ENCODE assay signal across 8 cellular contexts in genomic region chr5:87400305-87400899, GRCh38. TPM values are rescaled to one million over a fixed set of nuclear protein-coding genes. Genes with fewer than 3 reads are reported as not detected.
DNase-seq lines count a peak whose midpoint lies in the region; ATAC-seq, FAIRE-seq and TF ChIP-seq lines count a peak whose summit lies in the region.

No MANE protein-coding gene starts in this region.

- no peaks in the 10 kb centered on the region for H3K9me3 ChIP-seq in Peyer's patch
- no peaks in the 10 kb centered on the region for H3K9me3 ChIP-seq in endothelial cell of umbilical vein (replicated peaks; ENCODE audit: control insufficient read depth, insufficient read depth, low read length)
- no peaks in the 10 kb centered on the region for H3K9me3 ChIP-seq in neural progenitor cell (ENCODE audit: low read depth)

- no peaks in the 10 kb centered on the region for H3K9me3 Mint-ChIP-seq in neural progenitor cell

- H3K4me3 ChIP-seq in Peyer's patch, result no peak overlapping the region
- no peak overlapping the region for H3K4me3 ChIP-seq in endothelial cell of umbilical vein (replicated peaks in 1 of 3; ENCODE audit: insufficient read depth in 1 of 3, low read depth in 1 of 3, low read length in 3 of 3)
- H3K4me3 ChIP-seq in neural progenitor cell, result no peak overlapping the region

- no peak overlapping the region for H3K9ac ChIP-seq in endothelial cell of umbilical vein (replicated peaks; ENCODE audit: extremely low read depth, insufficient read depth, low read length)
- H3K9ac ChIP-seq in neural progenitor cell, result no peak overlapping the region

- dilution Hi-C loops in endothelial cell of umbilical vein (cut with MboI; ENCODE audit: extremely low pct_ligation_motif_present, low sequenced_read_pairs), result no loop called here

- peaks cover 0 to 12% (median 0%) of the 10 kb centered on the region in 4 donors for H3K4me1 ChIP-seq in Peyer's patch
- peaks cover 13% of the 10 kb centered on the region for H3K4me1 ChIP-seq in endothelial cell of umbilical vein (ENCODE audit: control insufficient read depth, extremely low read depth, insufficient read depth, low read length)
- H3K4me1 ChIP-seq in neural progenitor cell, result no peaks in the 10 kb centered on the region

- H3K4me2 ChIP-seq in endothelial cell of umbilical vein (ENCODE audit: insufficient read depth, low read length) (no peak overlapping the region), neural progenitor cell (no peak overlapping the region)

- ATAC-seq in GM19351 (IDR thresholded peaks at IDR 0.05; ENCODE audit: unreplicated experiment) (peak; percentile 71), HG03432 (IDR thresholded peaks at IDR 0.05; ENCODE audit: unreplicated experiment) (peak; percentile 83)

- H3K79me2 ChIP-seq in endothelial cell of umbilical vein (ENCODE audit: control insufficient read depth, insufficient read depth, low read length), result peaks cover 27% of the 10 kb centered on the region
- H3K79me2 ChIP-seq in neural progenitor cell (ENCODE audit: low read depth), result no peaks in the 10 kb centered on the region

- peaks cover 26% of the 10 kb centered on the region for H3K36me3 Mint-ChIP-seq in neural progenitor cell

- FAIRE-seq in endothelial cell of umbilical vein (lab: Jason Lieb, UNC), result peak; percentile 66

- H3K4me1 Mint-ChIP-seq in neural progenitor cell, result peaks cover 2% of the 10 kb centered on the region

- H3K4me3 Mint-ChIP-seq in neural progenitor cell, result no peak overlapping the region

- DNase-seq in Caki2 (ENCODE audit: low read depth) (peak; percentile 18), Peyer's patch (no peak), endothelial cell of umbilical vein (ENCODE audit: low read depth, low spot score) (peak; percentile 63), neural progenitor cell (ENCODE audit: low spot score) (peak; percentile 15), amygdala (lab: John Stamatoyannopoulos, UW) (no peak), posterior cingulate gyrus (no peak)

- peak; percentile 57 to 78 (median 74) for TF ChIP-seq CTCF in Peyer's patch (IDR thresholded peaks at IDR 0.05)
- TF ChIP-seq CTCF in endothelial cell of umbilical vein (IDR thresholded peaks at IDR 0.05; ENCODE audit: extremely low read depth in 1 of 2, insufficient read depth in 1 of 2, low read depth in 1 of 2, low read length in 2 of 2), result peak; percentile 29 to 33
- peak; percentile 70 for TF ChIP-seq CTCF in neural progenitor cell (IDR thresholded peaks at IDR 0.05)

- in situ Hi-C loops in Caki2 (cut with HindIII; ENCODE audit: low pct_unique_long_range_greater_than_20kb, low sequenced_read_pairs), result no loop called here

- no peak overlapping the region for H2AFZ ChIP-seq in endothelial cell of umbilical vein (ENCODE audit: low read depth, low read length)
- no peak overlapping the region for H2AFZ ChIP-seq in neural progenitor cell (replicated peaks)

- no peaks in the 10 kb centered on the region for H3K27me3 Mint-ChIP-seq in neural progenitor cell (ENCODE audit: insufficient read depth, low read depth)

- H3K27ac ChIP-seq in Peyer's patch (peak overlapping the region in 1 of 4 donors; percentile 1), endothelial cell of umbilical vein (ENCODE audit: insufficient read depth, low read depth, low read length) (peak overlapping the region; percentile 39), neural progenitor cell (no peak overlapping the region)

- no TSS peak for BruUV-seq in endothelial cell of umbilical vein (replicated peaks; lab: Mats Ljungman, UMichigan)

- H3K27ac Mint-ChIP-seq in neural progenitor cell, result no peak overlapping the region

- H3K36me3 ChIP-seq in Peyer's patch (peaks cover 0 to 78% (median 0%) of the 10 kb centered on the region in 3 donors), endothelial cell of umbilical vein (ENCODE audit: control insufficient read depth in 2 of 2, extremely low read depth in 1 of 2, insufficient read depth in 2 of 2, low read length in 2 of 2) (peaks cover 11 to 43% of the 10 kb centered on the region in 2 experiments), neural progenitor cell (peaks cover 28% of the 10 kb centered on the region)

- peaks cover 2% of the 10 kb centered on the region for H3K9me1 ChIP-seq in endothelial cell of umbilical vein (replicated peaks; ENCODE audit: control insufficient read depth, extremely low read depth, insufficient read depth, low read length)

- H3K27me3 ChIP-seq in Peyer's patch, result no peaks in the 10 kb centered on the region
- no peaks in the 10 kb centered on the region for H3K27me3 ChIP-seq in endothelial cell of umbilical vein (ENCODE audit: control insufficient read depth in 2 of 2, insufficient read depth in 2 of 2, low read length in 2 of 2)
- H3K27me3 ChIP-seq in neural progenitor cell, result no peaks in the 10 kb centered on the region

- POLR2A ChIA-PET in endothelial cell of umbilical vein (lab: Charles Lee), result interaction anchor here (0.5 kb wide), 1 partner anchor 339 kb away, joined by 6 read pairs; no protein-coding TSS in a partner anchor

- CTCF ChIA-PET in endothelial cell of umbilical vein (lab: Charles Lee), result interaction anchor here (0.6 to 5.8 kb wide), 35 partner anchors 8 to 1291 kb away, joined by 3 to 134 read pairs (median 5); partner anchors contain the start of genes CCNH and RASA1

- H3F3A ChIP-seq in neural progenitor cell (ENCODE audit: low read depth), result no peaks in the 10 kb centered on the region

- H4K20me1 ChIP-seq in endothelial cell of umbilical vein (replicated peaks; ENCODE audit: control insufficient read depth, extremely low read depth, insufficient read depth, low read length) (no peaks in the 10 kb centered on the region), neural progenitor cell (ENCODE audit: low read depth) (no peaks in the 10 kb centered on the region)

- TF ChIP-seq POLR2A in Peyer's patch (IDR thresholded peaks at IDR 0.05), result no peak
- peak; percentile 36 for TF ChIP-seq POLR2A in endothelial cell of umbilical vein (IDR thresholded peaks at IDR 0.05; ENCODE audit: low read depth, low read length)

- intact Hi-C loops in endothelial cell of umbilical vein (cut with micrococcal nuclease), result loop anchor here (1.0 to 5.0 kb wide), 5 partner anchors 206 to 433 kb away; no protein-coding TSS in a partner anchor
- intact Hi-C loops in posterior cingulate gyrus (cut with DNase I), result loop anchor here (2.0 kb wide), 1 partner anchor 330 kb away; no protein-coding TSS in a partner anchor

TF ChIP-seq in endothelial cell of umbilical vein, 7 proteins besides CTCF, POLR2A, EP300 and RAD21:
- no peak for TF ChIP-seq POLR2AphosphoS5 (IDR thresholded peaks at IDR 0.05; ENCODE audit: insufficient read depth, low read depth, low read length)
- TF ChIP-seq FOS (IDR thresholded peaks at IDR 0.05; ENCODE audit: borderline replicate concordance, insufficient read depth, low read length), result no peak

RNA-seq across cellular contexts. Expression of gene CCNH, which starts 12.3 kb away (rescaled TPM):
- 42.9 and 58.3 TPM in 2 replicates for total RNA-seq in Caki2 (2014; rRNA removed; shearing (Covaris generic); ENCODE audit: low replicate concordance)
- total RNA-seq in Peyer's patch, result 100 to 1,000 TPM in 3 of 4 donors, 10 to 100 TPM in 1; 81.7 to 370 (median 127) TPM
- total RNA-seq in endothelial cell of umbilical vein, result 50.6 and 54.1 TPM in 2 replicates
- polyA plus RNA-seq in endothelial cell of umbilical vein, result 22.1 and 47.9 TPM in 2 replicates
- 45.8 and 58.1 TPM in 2 replicates for polyA plus RNA-seq in endothelial cell of umbilical vein (2011; cell fraction: cytosol; rRNA removed)
- polyA plus RNA-seq in endothelial cell of umbilical vein (2011; cell fraction: nucleus; rRNA removed), result 62.4 and 80.4 TPM in 2 replicates
- 45.6 and 59.8 TPM in 2 replicates for polyA plus RNA-seq in endothelial cell of umbilical vein (2012)
- 73.7 and 94.4 TPM in 2 replicates for polyA minus RNA-seq in endothelial cell of umbilical vein
- polyA minus RNA-seq in endothelial cell of umbilical vein (2011; cell fraction: cytosol; rRNA and poly(A)+ RNA removed), result 37.4 TPM
- 150 and 193 TPM in 2 replicates for polyA minus RNA-seq in endothelial cell of umbilical vein (2011; cell fraction: nucleus; rRNA and poly(A)+ RNA removed)
- 70.1 and 86.1 TPM in 2 replicates for total RNA-seq in neural progenitor cell (ENCODE audit: low replicate concordance)

Comparison
In these comparisons a context has a peak if more than half of its experiments do, and no peak if none do; other contexts are left out.
1. DNase-seq: peak in Caki2 (single experiment), endothelial cell of umbilical vein (single experiment) and neural progenitor cell (single experiment); none in Peyer's patch (0 of 3), amygdala (0 of 56) and posterior cingulate gyrus (0 of 10).
2. Peak in every context shown above with its lines, with median percentiles within 50 percentile points of each other: CTCF ChIP-seq.